ENCODE assay signal across 1 cellular context in the genomic region with DNA sequence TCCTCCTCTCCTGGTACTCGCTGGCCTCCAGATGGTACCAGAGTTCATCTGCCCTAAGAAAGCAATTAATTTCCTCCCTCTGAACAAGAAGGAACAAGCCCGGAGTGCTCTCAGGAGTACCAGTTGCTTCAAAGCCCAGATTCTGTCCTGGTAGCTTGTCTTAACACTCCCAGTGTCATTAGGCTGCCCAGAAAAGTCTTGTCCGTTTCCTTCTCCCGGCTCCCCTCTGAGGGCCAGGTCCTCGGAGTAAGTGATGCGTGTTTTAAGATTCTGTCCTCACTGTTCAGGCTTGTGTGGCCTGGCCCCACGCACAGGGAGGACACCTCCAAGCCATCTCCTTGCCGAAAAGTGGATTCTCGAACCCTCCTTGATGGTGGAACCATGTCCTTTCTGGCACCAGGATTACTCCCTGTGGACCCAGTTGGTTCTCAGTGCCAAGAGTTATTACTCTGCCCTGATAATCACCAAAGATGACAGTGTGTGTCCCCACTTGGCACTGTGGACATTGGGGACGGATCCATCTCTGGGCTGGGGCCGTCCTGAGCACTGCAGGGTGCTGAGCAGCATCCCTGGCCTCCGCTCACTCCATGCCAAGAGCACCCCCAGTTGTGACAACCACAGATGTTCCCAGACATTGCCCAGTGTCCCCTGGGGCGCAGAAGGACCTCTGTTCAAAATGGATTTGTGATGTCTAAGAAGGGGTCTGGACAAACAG.
TF ChIP-seq lines count a peak whose summit lies in the region.

No MANE protein-coding gene starts in this region.

TF ChIP-seq in HepG2, 621 proteins besides CTCF, POLR2A, EP300 and RAD21:
- TF ChIP-seq HOXA5 (CRISPR knock-in tag; IDR thresholded peaks at IDR 0.05) (0 out of 2 replicates have a peak, but pooled peaks have one; percentile 21), ERF (CRISPR knock-in tag; IDR thresholded peaks at IDR 0.05) (0 out of 2 replicates have a peak, but pooled peaks have one; percentile 10)
- TF ChIP-seq, protein P1, sequence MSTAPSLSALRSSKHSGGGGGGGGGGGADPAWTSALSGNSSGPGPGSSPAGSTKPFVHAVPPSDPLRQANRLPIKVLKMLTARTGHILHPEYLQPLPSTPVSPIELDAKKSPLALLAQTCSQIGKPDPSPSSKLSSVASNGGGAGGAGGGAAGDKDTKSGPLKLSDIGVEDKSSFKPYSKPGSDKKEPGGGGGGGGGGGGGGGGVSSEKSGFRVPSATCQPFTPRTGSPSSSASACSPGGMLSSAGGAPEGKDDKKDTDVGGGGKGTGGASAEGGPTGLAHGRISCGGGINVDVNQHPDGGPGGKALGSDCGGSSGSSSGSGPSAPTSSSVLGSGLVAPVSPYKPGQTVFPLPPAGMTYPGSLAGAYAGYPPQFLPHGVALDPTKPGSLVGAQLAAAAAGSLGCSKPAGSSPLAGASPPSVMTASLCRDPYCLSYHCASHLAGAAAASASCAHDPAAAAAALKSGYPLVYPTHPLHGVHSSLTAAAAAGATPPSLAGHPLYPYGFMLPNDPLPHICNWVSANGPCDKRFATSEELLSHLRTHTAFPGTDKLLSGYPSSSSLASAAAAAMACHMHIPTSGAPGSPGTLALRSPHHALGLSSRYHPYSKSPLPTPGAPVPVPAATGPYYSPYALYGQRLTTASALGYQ (CRISPR knock-in tag; IDR thresholded peaks at IDR 0.05) = no peak
